8 cellular contexts compared by ENCODE assay signal in genomic region chr12:39441189-39441962, GRCh38. TPM values are rescaled to one million over a fixed set of nuclear protein-coding genes. Genes with fewer than 3 reads are reported as not detected.
DNase-seq lines count a peak whose midpoint lies in the region; ATAC-seq, FAIRE-seq and TF ChIP-seq lines count a peak whose summit lies in the region.

No MANE protein-coding gene starts in this region.

- intact Hi-C loops in heart right ventricle (cut with DNase I) (loop anchor here in 5 of 10 donors (5.0 to 10.0 kb wide), 8 partner anchors 44 to 176 kb away; partner anchors contain the start of gene ABCD2 (in 3 of the 5)), left ventricle myocardium superior (cut with micrococcal nuclease) (no loop called here), K562 (cut with micrococcal nuclease) (loop anchor here (5.0 kb wide), 2 partner anchors 64 to 119 kb away; no protein-coding TSS in a partner anchor), uterus (cut with DNase I; ENCODE audit: low total_unique reads) (no loop called here), left lung (cut with DNase I) (no loop called here)

- no peak for TF ChIP-seq RAD21 in K562 (CRISPR knock-in tag; conservative IDR thresholded peaks at IDR 0.05 in 1 of 2, IDR thresholded peaks at IDR 0.05 in 1 of 2)

- H3K79me2 ChIP-seq in K562 (ENCODE audit: control insufficient read depth, insufficient read depth, low read length) = peaks cover 62% of the 10 kb centered on the region

- H3K9me1 ChIP-seq in K562 (ENCODE audit: control insufficient read depth, insufficient read depth, low read length) = no peaks in the 10 kb centered on the region

- peaks cover 10% of the 10 kb centered on the region for H3K4me1 Mint-ChIP-seq in memory B cell

- CTCF ChIA-PET in K562 (lab: Yijun Ruan, JAX; ENCODE audit: low intra/inter-chr PET ratio) = no interaction called here

- peak overlapping the region; percentile 90 for H2AFZ ChIP-seq in K562 (ENCODE audit: low read depth, low read length)

- H3K9me3 ChIP-seq in heart right ventricle (no peaks in the 10 kb centered on the region), K562 (replicated peaks; ENCODE audit: control insufficient read depth, insufficient read depth, low read depth, low read length) (no peaks in the 10 kb centered on the region), uterus (no peaks in the 10 kb centered on the region), left lung (no peaks in the 10 kb centered on the region)

- BruUV-seq in K562 (replicated peaks; lab: Mats Ljungman, UMichigan) = no TSS peak

- no peak for TF ChIP-seq POLR2A in K562 (conservative IDR thresholded peaks at IDR 0.05)
- TF ChIP-seq POLR2A in uterus (IDR thresholded peaks at IDR 0.05) = no peak

- peak; percentile 37 for FAIRE-seq in K562 (lab: Jason Lieb, UNC)

- peak overlapping the region; percentile 94 for H3K4me2 ChIP-seq in K562 (ENCODE audit: insufficient read depth, low read length)

- H3K27ac ChIP-seq in heart right ventricle (peak overlapping the region; percentile 25 to 93 (median 89)), K562 (ENCODE audit: extremely low read depth, low read depth, low read length) (peak overlapping the region; percentile 90), uterus (peak overlapping the region; percentile 79 to 89), left lung (no peak overlapping the region)

- H3K9ac ChIP-seq in K562 (ENCODE audit: insufficient read depth in 1 of 2, low read depth in 2 of 2, low read length in 2 of 2) = peak overlapping the region in 1 of 2 experiments; percentile 78; a peak in 2 of 4 replicates

- in situ Hi-C loops in K562 (cut with MboI) = no loop called here

- peaks cover 3 to 38% (median 15%) of the 10 kb centered on the region in 9 donors for H3K4me1 ChIP-seq in heart right ventricle
- peaks cover 21 to 26% of the 10 kb centered on the region in 2 experiments; a peak in 4 of 5 replicates for H3K4me1 ChIP-seq in K562 (replicated peaks in 1 of 2; ENCODE audit: control insufficient read depth in 2 of 2, insufficient read depth in 2 of 2, low read length in 2 of 2)
- H3K4me1 ChIP-seq in uterus = no peaks in the 10 kb centered on the region
- peaks cover 0 to 14% of the 10 kb centered on the region in 2 donors for H3K4me1 ChIP-seq in left lung

- H3K27me3 ChIP-seq in heart right ventricle (peaks cover 0 to 23% (median 0%) of the 10 kb centered on the region in 7 donors), K562 (ENCODE audit: control insufficient read depth in 2 of 2, insufficient read depth in 2 of 2, low read length in 2 of 2) (no peaks in the 10 kb centered on the region), uterus (no peaks in the 10 kb centered on the region), left lung (peaks cover 0 to 47% of the 10 kb centered on the region in 2 donors)

- no peak overlapping the region for H3K27ac Mint-ChIP-seq in memory B cell

- DNase-seq in heart right ventricle = no peak
- DNase-seq in left ventricle myocardium superior = no peak
- DNase-seq in K562 (ENCODE audit: extremely low read depth in 1 of 4, low spot score in 3 of 4) = no peak
- no peak for DNase-seq in memory B cell (ENCODE audit: low spot score in 2 of 2)
- no peak for DNase-seq in uterus
- DNase-seq in mucosa of gallbladder (ENCODE audit: low spot score) = no peak
- no peak for DNase-seq in NCI-H1048 (lab: John Stamatoyannopoulos, UW)
- no peak for DNase-seq in left lung

- no peaks in the 10 kb centered on the region for H3K36me3 Mint-ChIP-seq in memory B cell

- H3K4me3 ChIP-seq in heart right ventricle (peak overlapping the region in 9 of 10 donors; percentile 77 to 92 (median 86)), K562 (peak overlapping the region; percentile 86), uterus (peak overlapping the region; percentile 54 to 89), left lung (peak overlapping the region in 1 of 2 donors; percentile 55)

- no peaks in the 10 kb centered on the region for H3K36me3 ChIP-seq in heart right ventricle
- H3K36me3 ChIP-seq in K562 (ENCODE audit: control insufficient read depth, insufficient read depth, low read length) = no peaks in the 10 kb centered on the region
- no peaks in the 10 kb centered on the region for H3K36me3 ChIP-seq in uterus
- H3K36me3 ChIP-seq in left lung = no peaks in the 10 kb centered on the region

- TF ChIP-seq CTCF in heart right ventricle (IDR thresholded peaks at IDR 0.05) (no peak), K562 (IDR thresholded peaks at IDR 0.05 in 2 of 3, conservative IDR thresholded peaks at IDR 0.05 in 1 of 3; ENCODE audit: insufficient read depth in 2 of 3, low read depth in 1 of 3, low read length in 3 of 3) (no peak), uterus (IDR thresholded peaks at IDR 0.05) (no peak), left lung (IDR thresholded peaks at IDR 0.05) (no peak)

- H3K4me3 Mint-ChIP-seq in memory B cell = peak overlapping the region; percentile 88

- peaks cover 5% of the 10 kb centered on the region for H3K27me3 Mint-ChIP-seq in memory B cell

- POLR2A ChIA-PET in K562 (lab: Yijun Ruan, JAX) = interaction anchor here (0.7 to 2.8 kb wide), 7 partner anchors 9 to 24 kb away, joined by 3 to 13 read pairs (median 3); no protein-coding TSS in a partner anchor

- H4K20me1 ChIP-seq in K562 (replicated peaks; ENCODE audit: control insufficient read depth, insufficient read depth, low read length) = no peaks in the 10 kb centered on the region

- no peak for TF ChIP-seq EP300 in K562 (IDR thresholded peaks at IDR 0.05; ENCODE audit: low read length)

- ATAC-seq in heart right ventricle (no peak), left ventricle myocardium superior (no peak), K562 (no peak), memory B cell (ENCODE audit: low read depth) (no peak), left lung (no peak)

- no peaks in the 10 kb centered on the region for H3K9me3 Mint-ChIP-seq in memory B cell

- 34 to 49% methylated on average over 5 of the region's 5 CpGs for WGBS in heart right ventricle, 2 donors
- 3% methylated on average over 5 of the region's 5 CpGs for WGBS in K562 (ENCODE audit: insufficient coverage, low coverage, missing lambda C conversion rate)

TF ChIP-seq in K562, 482 proteins besides CTCF, POLR2A, EP300 and RAD21:
- TF ChIP-seq TARDBP (IDR thresholded peaks at IDR 0.05) (0 out of 2 replicates have a peak, but pooled peaks have one; percentile 3), SMAD3 (CRISPR knock-in tag; conservative IDR thresholded peaks at IDR 0.05) (no peak), POLR2H (tag; IDR thresholded peaks at IDR 0.05; ENCODE audit: low read depth) (peak; percentile 55; the same call in 1 of the 2 replicates), ZNF384 (IDR thresholded peaks at IDR 0.05; ENCODE audit: low read depth, low read length) (0 out of 2 replicates have a peak, but pooled peaks have one; percentile 46), NR4A1 (CRISPR knock-in tag; IDR thresholded peaks at IDR 0.05) (no peak), NR4A1 (tag; IDR thresholded peaks at IDR 0.05) (no peak), THAP7 (CRISPR knock-in tag; IDR thresholded peaks at IDR 0.05) (no peak), HDAC1 (IDR thresholded peaks at IDR 0.05) (no peak), ZNF512 (tag; IDR thresholded peaks at IDR 0.05) (peak; percentile 41; the same call in 1 of the 2 replicates)

RNA-seq across cellular contexts. Expression of gene KIF21A, which starts 1.5 kb away (rescaled TPM):
- total RNA-seq in heart right ventricle (10 to 100 TPM; 42.3 to 71.8 (median 49.9) TPM), left ventricle myocardium superior (55.3 TPM), K562 (2014; rRNA removed) (27.2 and 30.3 TPM in 2 replicates), K562 (2014; rRNA removed; fragmentation: Illumina TruSeq; extraction: Trizol) (45.0 and 53.9 TPM in 2 replicates), K562 (2015; rRNA removed; fragmentation: Illumina TruSeq; extraction: Trizol) (40.9 and 41.1 TPM in 2 replicates), K562 (2021) (27.7 and 30.4 TPM in 2 replicates), uterus (10 to 100 TPM in 3 of 4 donors, 1 to 10 TPM in 1; 2.4 to 32.0 (median 17.5) TPM), mucosa of gallbladder (26.4 TPM), left lung (10 to 100 TPM; 16.1 to 16.9 TPM)
- polyA plus RNA-seq in heart right ventricle (10 to 100 TPM; 11.4 to 71.8 TPM), K562 (2011; rRNA removed) (16.2 and 30.1 TPM in 2 replicates), K562 (2014; fragmentation: Illumina TruSeq; extraction: Trizol) (27.1 and 34.8 TPM in 2 replicates), K562 (2014; fragmentation: Nextera tagmentation; extraction: Ambion mirVana) (10 to 100 TPM; 17.7 to 18.8 TPM), K562 (2014; rRNA removed) (18.3 and 19.3 TPM in 2 replicates)
- 18.6 and 112 TPM in 2 replicates for total RNA-seq in K562 (2011; cell fraction: chromatin; rRNA removed; ENCODE audit: low replicate concordance)
- 10.0 and 16.8 TPM in 2 replicates for total RNA-seq in K562 (2011; cell fraction: nucleolus; rRNA removed)
- 38.6 and 55.0 TPM in 2 replicates for total RNA-seq in K562 (2011; cell fraction: nucleoplasm; rRNA removed)
- polyA plus RNA-seq in K562 (2011; cell fraction: cytosol; rRNA removed) = 4.8 and 6.8 TPM in 2 replicates
- polyA plus RNA-seq in K562 (2011; cell fraction: nucleus; rRNA removed) = 11.8 and 13.0 TPM in 2 replicates
- 15.4 and 20.4 TPM in 2 replicates for polyA plus RNA-seq in K562 (2012)
- 71.3 and 107 TPM in 2 replicates for polyA minus RNA-seq in K562 (2011; rRNA and poly(A)+ RNA removed)
- 13.3 and 26.8 TPM in 2 replicates for polyA minus RNA-seq in K562 (2011; cell fraction: cytosol; rRNA and poly(A)+ RNA removed)
- 53.9 and 58.5 TPM in 2 replicates for polyA minus RNA-seq in K562 (2011; cell fraction: nucleus; rRNA and poly(A)+ RNA removed)

Comparison
In these comparisons a context has a peak if more than half of its experiments do, and no peak if none do; other contexts are left out.
1. H3K27ac ChIP-seq: peak in heart right ventricle (10 of 10), K562 (single experiment) and uterus (2 of 2); none in left lung (0 of 2).